Comparison of ENCODE assay signal across 9 cellular contexts in the genomic region with DNA sequence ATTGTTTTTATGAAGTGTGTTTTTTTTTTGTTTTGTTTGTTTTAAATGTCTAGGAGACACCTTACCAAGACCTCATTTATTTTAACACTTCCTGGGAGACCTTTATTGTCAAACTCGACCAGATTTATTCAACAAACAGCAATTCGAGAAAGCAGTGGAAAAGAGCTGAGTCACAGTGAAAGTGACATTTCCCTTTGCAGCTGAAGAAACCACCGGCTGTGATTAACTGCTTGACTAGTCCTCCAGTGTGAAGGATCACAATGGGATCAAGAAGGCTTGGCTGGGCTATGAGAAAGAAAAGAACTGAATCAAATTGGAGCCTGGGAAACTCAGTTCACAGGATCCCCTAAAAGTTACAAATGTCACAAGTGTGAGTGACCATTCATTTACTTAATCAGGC. TPM values are rescaled to one million over a fixed set of nuclear protein-coding genes. Genes with fewer than 3 reads are reported as not detected.
DNase-seq lines count a peak whose midpoint lies in the region; ATAC-seq and TF ChIP-seq lines count a peak whose summit lies in the region.
"Had no signal": no experiment of that assay in that cellular context is flagged by ENCODE, and none has a peak within 500 bp of the region (broad histone marks: within the 10 kb centered on the region; RNA-seq: fewer than 3 reads in every experiment).

No MANE protein-coding gene starts in this region.

- H3K4me1 Mint-ChIP-seq in activated CD4-positive, alpha-beta T cell treated with anti-CD3 and anti-CD28 coated beads for 36 hours = peaks cover 15% of the 10 kb centered on the region
- H3K4me1 Mint-ChIP-seq: CD4-positive, CD25-positive, alpha-beta regulatory T cell had no signal

- H3K9me3 ChIP-seq in PC-3 (ENCODE audit: low read length) (no peaks in the 10 kb centered on the region), iPS DF 6.9 (ENCODE audit: control insufficient read depth, insufficient read depth, low read length) (no peaks in the 10 kb centered on the region), Karpas-422 (ENCODE audit: low read length) (no peaks in the 10 kb centered on the region), aorta (ENCODE audit: control insufficient read depth, low read length) (no peaks in the 10 kb centered on the region)

- peak; percentile 44 for ATAC-seq in activated CD4-positive, alpha-beta T cell treated with anti-CD3 and anti-CD28 coated beads for 36 hours
- ATAC-seq in HG02870 (IDR thresholded peaks at IDR 0.05; ENCODE audit: unreplicated experiment) (peak; percentile 91), PC-3 (peak; percentile 62), aorta (ENCODE audit: low FRiP score) (no peak)

- no TSS peak for BruUV-seq in PC-3 (replicated peaks; lab: Mats Ljungman, UMichigan)

- 0 out of 2 replicates have a peak overlapping the region, but pooled peaks have one; percentile 5 for H2AFZ ChIP-seq in PC-3 (ENCODE audit: low read length)
- H2AFZ ChIP-seq in Karpas-422 (ENCODE audit: low read length) = no peak overlapping the region

- no peaks in the 10 kb centered on the region for H3K27me3 ChIP-seq in PC-3 (ENCODE audit: low read length)
- no peaks in the 10 kb centered on the region for H3K27me3 ChIP-seq in iPS DF 6.9 (ENCODE audit: control insufficient read depth, insufficient read depth, low read length)
- H3K27me3 ChIP-seq in Karpas-422 (ENCODE audit: low read length) = no peaks in the 10 kb centered on the region
- no peaks in the 10 kb centered on the region for H3K27me3 ChIP-seq in aorta (ENCODE audit: control insufficient read depth in 1 of 2, insufficient read depth in 2 of 2, low read length in 1 of 2)

- peaks cover 13% of the 10 kb centered on the region for H3K9me3 Mint-ChIP-seq in activated CD4-positive, alpha-beta T cell treated with anti-CD3 and anti-CD28 coated beads for 36 hours (ENCODE audit: low read depth)

- H3K4me3 ChIP-seq in PC-3 (ENCODE audit: low read length) (no peak overlapping the region), iPS DF 6.9 (ENCODE audit: low read length) (no peak overlapping the region), Karpas-422 (ENCODE audit: low read length) (no peak overlapping the region), aorta (ENCODE audit: low read length in 2 of 2) (no peak overlapping the region)

- H3K27me3 Mint-ChIP-seq in activated CD4-positive, alpha-beta T cell treated with anti-CD3 and anti-CD28 coated beads for 36 hours = peaks cover 10% of the 10 kb centered on the region
- H3K27me3 Mint-ChIP-seq: CD4-positive, CD25-positive, alpha-beta regulatory T cell had no signal

- H3K4me1 ChIP-seq in PC-3 (ENCODE audit: insufficient read depth, low read length) = peaks cover 5% of the 10 kb centered on the region; the same call in 1 of the 2 replicates
- H3K4me1 ChIP-seq in iPS DF 6.9 (ENCODE audit: control insufficient read depth, insufficient read depth, low read length) = no peaks in the 10 kb centered on the region
- H3K4me1 ChIP-seq in Karpas-422 (ENCODE audit: low read length) = no peaks in the 10 kb centered on the region
- no peaks in the 10 kb centered on the region for H3K4me1 ChIP-seq in aorta (ENCODE audit: control insufficient read depth in 1 of 2, insufficient read depth in 2 of 2, low read length in 2 of 2)

- H3K9me2 ChIP-seq in PC-3 (replicated peaks; ENCODE audit: low read length) (no peaks in the 10 kb centered on the region), Karpas-422 (replicated peaks; ENCODE audit: insufficient read depth, low read length) (no peaks in the 10 kb centered on the region)

- no peak overlapping the region for H3K27ac Mint-ChIP-seq in activated CD4-positive, alpha-beta T cell treated with anti-CD3 and anti-CD28 coated beads for 36 hours
- H3K27ac Mint-ChIP-seq: CD4-positive, CD25-positive, alpha-beta regulatory T cell had no signal

- no peaks in the 10 kb centered on the region for H3K36me3 Mint-ChIP-seq in activated CD4-positive, alpha-beta T cell treated with anti-CD3 and anti-CD28 coated beads for 36 hours (ENCODE audit: low read depth)
- H3K36me3 Mint-ChIP-seq: CD4-positive, CD25-positive, alpha-beta regulatory T cell had no signal

- DNase-seq in activated CD4-positive, alpha-beta T cell treated with anti-CD3 and anti-CD28 coated beads for 36 hours = peak; percentile 30
- DNase-seq in activated CD4-positive, alpha-beta T cell treated with anti-CD3 and anti-CD28 coated beads, Interleukin-2, amount 50 U/mL, for 48 hours = no peak
- DNase-seq in PC-3 = peak; percentile 65
- DNase-seq in iPS DF 6.9 (ENCODE audit: low read depth, low spot score) = peak; percentile 25
- DNase-seq in NCI-H1436 treated with DMSO at 0.1 percent for 48 hours (lab: John Stamatoyannopoulos, UW) = no peak
- no peak for DNase-seq in Karpas-422
- DNase-seq in aorta = no peak

- H3K27ac ChIP-seq in PC-3 (ENCODE audit: low read length) (peak overlapping the region; percentile 27), iPS DF 6.9 (ENCODE audit: low read length) (no peak overlapping the region), Karpas-422 (ENCODE audit: low read length) (no peak overlapping the region), aorta (ENCODE audit: low read depth in 1 of 2, low read length in 2 of 2) (no peak overlapping the region)

- no peaks in the 10 kb centered on the region for H3F3A ChIP-seq in PC-3 (ENCODE audit: low read length, unreplicated experiment)

- no peak overlapping the region for H3K4me3 Mint-ChIP-seq in activated CD4-positive, alpha-beta T cell treated with anti-CD3 and anti-CD28 coated beads for 36 hours
- H3K4me3 Mint-ChIP-seq: CD4-positive, CD25-positive, alpha-beta regulatory T cell had no signal

- H3K79me2 ChIP-seq in PC-3 (ENCODE audit: low read length) (no peaks in the 10 kb centered on the region), Karpas-422 (ENCODE audit: low read length) (no peaks in the 10 kb centered on the region)

- H3K36me3 ChIP-seq in PC-3 (ENCODE audit: low read depth, low read length) (no peaks in the 10 kb centered on the region; the same call in 1 of the 2 replicates), iPS DF 6.9 (ENCODE audit: control insufficient read depth, insufficient read depth, low read length) (no peaks in the 10 kb centered on the region), Karpas-422 (ENCODE audit: insufficient read depth, low read length) (no peaks in the 10 kb centered on the region), aorta (ENCODE audit: control insufficient read depth in 1 of 2, insufficient read depth in 2 of 2, low read length in 1 of 2) (no peaks in the 10 kb centered on the region)

- CTCF ChIA-PET in activated CD4-positive, alpha-beta T cell treated with anti-CD3 and anti-CD28 coated beads for 36 hours (lab: Charles Lee) = no interaction called here
- CTCF ChIA-PET in PC-3 (lab: Charles Lee) = no interaction called here

- intact Hi-C loops in activated CD4-positive, alpha-beta T cell treated with anti-CD3 and anti-CD28 coated beads for 36 hours (cut with DNase I, micrococcal nuclease) = no loop called here
- intact Hi-C loops in PC-3 (cut with micrococcal nuclease) = no loop called here
- intact Hi-C loops in aorta (cut with DNase I) = no loop called here

- H4K20me1 ChIP-seq in PC-3 (ENCODE audit: low read length) = no peaks in the 10 kb centered on the region
- no peaks in the 10 kb centered on the region for H4K20me1 ChIP-seq in Karpas-422 (ENCODE audit: insufficient read depth, low read depth, low read length)

- POLR2A ChIA-PET in activated CD4-positive, alpha-beta T cell treated with anti-CD3 and anti-CD28 coated beads for 36 hours (lab: Charles Lee) = no interaction called here
- POLR2A ChIA-PET in PC-3 (lab: Charles Lee; ENCODE audit: unreplicated experiment) = no interaction called here

- no peak overlapping the region for H3K9ac ChIP-seq in PC-3 (ENCODE audit: low read length)
- H3K9ac ChIP-seq in Karpas-422 (ENCODE audit: low read length) = no peak overlapping the region

- H3K4me2 ChIP-seq in PC-3 (ENCODE audit: low read length) = 0 out of 2 replicates have a peak overlapping the region, but pooled peaks have one; percentile 9
- H3K4me2 ChIP-seq in Karpas-422 (ENCODE audit: low read depth, low read length, poor library complexity, severe bottlenecking) = no peak overlapping the region

- no CpG with 5 or more reads among the region's 3 CpGs for WGBS in iPS DF 6.9 (ENCODE audit: insufficient coverage, insufficient read length)
- WGBS in aorta, 2 donors = 2 to 4% methylated on average over 3 of the region's 3 CpGs

- no peak for TF ChIP-seq CTCF in PC-3 (conservative IDR thresholded peaks at IDR 0.05; ENCODE audit: low read depth, low read length)

RNA-seq across cellular contexts. Expression of a gene that starts 11.9 kb away (rescaled TPM):
- total RNA-seq in activated CD4-positive, alpha-beta T cell treated with anti-CD3 and anti-CD28 coated beads for 36 hours = not detected
- total RNA-seq in PC-3 (2014; rRNA removed) (not detected in 2 replicates), aorta (not detected)
- not detected in 2 replicates for total RNA-seq in Karpas-422 (2014; rRNA removed; shearing (Covaris generic); ENCODE audit: low replicate concordance)
- polyA plus RNA-seq in aorta = under 1 TPM; 0.10 to 0.13 TPM
- total RNA-seq: CD4-positive, CD25-positive, alpha-beta regulatory T cell had no signal
- polyA plus RNA-seq: CD4-positive, CD25-positive, alpha-beta regulatory T cell had no signal

Comparison
In these comparisons a context has a peak if more than half of its experiments do, and no peak if none do; other contexts are left out.
1. DNase-seq: peak in activated CD4-positive, alpha-beta T cell treated with anti-CD3 and anti-CD28 coated beads for 36 hours (single experiment), PC-3 (single experiment) and iPS DF 6.9 (single experiment); none in activated CD4-positive, alpha-beta T cell treated with anti-CD3 and anti-CD28 coated beads, Interleukin-2, amount 50 U/mL, for 48 hours (0 of 2), NCI-H1436 treated with DMSO at 0.1 percent for 48 hours (single experiment), Karpas-422 (single experiment) and aorta (0 of 2).